Comparison of ENCODE assay signal across 1 cellular context in the genomic region with DNA sequence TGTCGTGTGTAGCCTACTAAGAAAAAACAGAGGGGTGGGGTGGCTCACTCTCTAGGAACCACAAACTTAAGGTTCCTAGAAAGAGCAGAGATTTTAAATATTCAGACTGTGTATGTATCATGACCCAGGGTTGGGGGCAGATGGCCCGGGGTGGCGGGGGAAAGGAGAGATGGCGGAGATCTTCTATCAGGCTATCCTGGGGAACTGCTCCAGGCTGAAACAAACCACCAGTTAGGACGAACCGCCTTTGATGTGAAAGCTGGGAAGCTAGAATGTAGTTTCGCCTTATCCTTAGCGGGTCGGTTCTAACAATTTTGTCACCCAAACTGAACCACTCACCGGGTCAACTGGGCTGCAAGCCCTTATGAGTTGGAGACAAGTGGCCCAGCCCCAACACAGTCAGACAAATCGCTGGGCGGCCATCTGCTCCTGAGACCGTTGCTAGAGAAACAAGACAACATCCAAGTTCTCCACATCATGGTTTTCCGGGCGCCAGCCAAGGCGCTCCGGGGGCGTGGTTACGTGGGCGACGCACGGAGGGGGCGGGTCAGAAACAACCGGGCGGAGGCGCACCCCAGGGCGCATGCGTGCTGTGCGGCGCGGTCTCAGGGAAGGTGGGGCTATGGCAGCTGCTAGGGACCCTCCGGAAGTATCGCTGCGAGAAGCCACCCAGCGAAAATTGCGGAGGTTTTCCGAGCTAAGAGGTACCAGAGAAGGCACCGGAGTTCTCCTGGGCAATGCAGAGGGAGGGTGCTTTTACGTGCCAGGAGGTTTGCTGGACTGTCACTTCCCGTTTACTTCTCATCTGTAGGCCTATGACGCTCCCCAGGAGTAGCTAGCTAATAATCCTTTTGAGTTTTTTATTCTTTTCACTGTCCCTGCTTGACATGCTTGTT.
A peak's percentile ranks its signal among the peaks of the same experiment; 100 is the strongest.
TF ChIP-seq lines count a peak whose summit lies in the region.

A gene (plus strand): TSS at position 586 of the 896 bp plus-strand sequence. CDS start 37 bp downstream, at position 623.
A gene with protein sequence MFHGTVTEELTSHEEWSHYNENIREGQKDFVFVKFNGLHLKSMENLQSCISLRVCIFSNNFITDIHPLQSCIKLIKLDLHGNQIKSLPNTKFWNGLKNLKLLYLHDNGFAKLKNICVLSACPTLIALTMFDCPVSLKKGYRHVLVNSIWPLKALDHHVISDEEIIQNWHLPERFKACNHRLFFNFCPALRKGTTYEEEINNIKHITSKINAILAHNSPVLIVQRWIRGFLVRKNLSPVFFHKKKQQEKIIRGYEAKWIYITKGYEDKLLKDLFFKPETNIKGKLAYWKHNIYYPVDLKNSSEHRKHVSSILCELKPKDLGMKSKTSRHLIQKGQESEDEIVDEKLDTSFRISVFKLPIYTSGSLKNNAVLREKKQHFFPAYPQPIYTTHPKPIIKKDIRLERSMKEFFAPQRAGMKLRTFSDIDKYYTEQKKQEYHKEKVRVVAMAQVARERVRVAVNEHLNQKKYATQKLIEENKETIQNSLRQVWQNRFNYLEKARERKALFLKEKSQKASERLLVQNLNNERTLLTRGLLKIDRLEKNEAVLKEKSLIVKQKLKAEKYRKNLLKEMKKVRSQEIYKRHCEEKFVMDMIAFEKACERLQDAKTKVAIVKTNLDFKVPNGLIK (minus strand): TSS at position 520 of the 896 bp plus-strand sequence. CDS start 14,492 bp downstream, outside the sequence.

TF ChIP-seq in HepG2, 621 proteins besides CTCF, POLR2A, EP300 and RAD21 (continued from another document and continues in another):
- TF ChIP-seq, protein P1, sequence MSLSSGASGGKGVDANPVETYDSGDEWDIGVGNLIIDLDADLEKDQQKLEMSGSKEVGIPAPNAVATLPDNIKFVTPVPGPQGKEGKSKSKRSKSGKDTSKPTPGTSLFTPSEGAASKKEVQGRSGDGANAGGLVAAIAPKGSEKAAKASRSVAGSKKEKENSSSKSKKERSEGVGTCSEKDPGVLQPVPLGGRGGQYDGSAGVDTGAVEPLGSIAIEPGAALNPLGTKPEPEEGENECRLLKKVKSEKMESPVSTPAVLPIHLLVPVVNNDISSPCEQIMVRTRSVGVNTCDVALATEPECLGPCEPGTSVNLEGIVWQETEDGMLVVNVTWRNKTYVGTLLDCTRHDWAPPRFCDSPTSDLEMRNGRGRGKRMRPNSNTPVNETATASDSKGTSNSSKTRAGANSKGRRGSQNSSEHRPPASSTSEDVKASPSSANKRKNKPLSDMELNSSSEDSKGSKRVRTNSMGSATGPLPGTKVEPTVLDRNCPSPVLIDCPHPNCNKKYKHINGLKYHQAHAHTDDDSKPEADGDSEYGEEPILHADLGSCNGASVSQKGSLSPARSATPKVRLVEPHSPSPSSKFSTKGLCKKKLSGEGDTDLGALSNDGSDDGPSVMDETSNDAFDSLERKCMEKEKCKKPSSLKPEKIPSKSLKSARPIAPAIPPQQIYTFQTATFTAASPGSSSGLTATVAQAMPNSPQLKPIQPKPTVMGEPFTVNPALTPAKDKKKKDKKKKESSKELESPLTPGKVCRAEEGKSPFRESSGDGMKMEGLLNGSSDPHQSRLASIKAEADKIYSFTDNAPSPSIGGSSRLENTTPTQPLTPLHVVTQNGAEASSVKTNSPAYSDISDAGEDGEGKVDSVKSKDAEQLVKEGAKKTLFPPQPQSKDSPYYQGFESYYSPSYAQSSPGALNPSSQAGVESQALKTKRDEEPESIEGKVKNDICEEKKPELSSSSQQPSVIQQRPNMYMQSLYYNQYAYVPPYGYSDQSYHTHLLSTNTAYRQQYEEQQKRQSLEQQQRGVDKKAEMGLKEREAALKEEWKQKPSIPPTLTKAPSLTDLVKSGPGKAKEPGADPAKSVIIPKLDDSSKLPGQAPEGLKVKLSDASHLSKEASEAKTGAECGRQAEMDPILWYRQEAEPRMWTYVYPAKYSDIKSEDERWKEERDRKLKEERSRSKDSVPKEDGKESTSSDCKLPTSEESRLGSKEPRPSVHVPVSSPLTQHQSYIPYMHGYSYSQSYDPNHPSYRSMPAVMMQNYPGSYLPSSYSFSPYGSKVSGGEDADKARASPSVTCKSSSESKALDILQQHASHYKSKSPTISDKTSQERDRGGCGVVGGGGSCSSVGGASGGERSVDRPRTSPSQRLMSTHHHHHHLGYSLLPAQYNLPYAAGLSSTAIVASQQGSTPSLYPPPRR (CRISPR knock-in tag; IDR thresholded peaks at IDR 0.05; ENCODE audit: borderline replicate concordance) = no peak
- TF ChIP-seq ZNF136 (CRISPR knock-in tag; IDR thresholded peaks at IDR 0.05; ENCODE audit: low read depth) = 0 out of 2 replicates have a peak, but pooled peaks have one; percentile 47
- TF ChIP-seq ATRX (CRISPR knock-in tag; IDR thresholded peaks at IDR 0.05; ENCODE audit: borderline replicate concordance) = no peak
- TF ChIP-seq ZFY (CRISPR knock-in tag; IDR thresholded peaks at IDR 0.05) = peak; percentile 81
- TF ChIP-seq, protein P2, sequence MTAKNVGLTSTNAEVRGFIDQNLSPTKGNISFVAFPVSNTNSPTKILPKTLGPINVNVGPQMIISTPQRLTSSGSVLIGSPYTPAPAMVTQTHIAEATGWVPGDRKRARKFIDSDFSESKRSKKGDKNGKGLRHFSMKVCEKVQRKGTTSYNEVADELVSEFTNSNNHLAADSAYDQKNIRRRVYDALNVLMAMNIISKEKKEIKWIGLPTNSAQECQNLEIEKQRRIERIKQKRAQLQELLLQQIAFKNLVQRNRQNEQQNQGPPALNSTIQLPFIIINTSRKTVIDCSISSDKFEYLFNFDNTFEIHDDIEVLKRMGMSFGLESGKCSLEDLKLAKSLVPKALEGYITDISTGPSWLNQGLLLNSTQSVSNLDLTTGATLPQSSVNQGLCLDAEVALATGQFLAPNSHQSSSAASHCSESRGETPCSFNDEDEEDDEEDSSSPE (CRISPR knock-in tag; IDR thresholded peaks at IDR 0.05) = 0 out of 2 replicates have a peak, but pooled peaks have one; percentile 41
- no peak for TF ChIP-seq ZNF121 (CRISPR knock-in tag; IDR thresholded peaks at IDR 0.05)
- no peak for TF ChIP-seq ZNF383 (CRISPR knock-in tag; IDR thresholded peaks at IDR 0.05; ENCODE audit: borderline replicate concordance)
- TF ChIP-seq TBP (CRISPR knock-in tag; IDR thresholded peaks at IDR 0.05) = no peak
- TF ChIP-seq, protein P3, sequence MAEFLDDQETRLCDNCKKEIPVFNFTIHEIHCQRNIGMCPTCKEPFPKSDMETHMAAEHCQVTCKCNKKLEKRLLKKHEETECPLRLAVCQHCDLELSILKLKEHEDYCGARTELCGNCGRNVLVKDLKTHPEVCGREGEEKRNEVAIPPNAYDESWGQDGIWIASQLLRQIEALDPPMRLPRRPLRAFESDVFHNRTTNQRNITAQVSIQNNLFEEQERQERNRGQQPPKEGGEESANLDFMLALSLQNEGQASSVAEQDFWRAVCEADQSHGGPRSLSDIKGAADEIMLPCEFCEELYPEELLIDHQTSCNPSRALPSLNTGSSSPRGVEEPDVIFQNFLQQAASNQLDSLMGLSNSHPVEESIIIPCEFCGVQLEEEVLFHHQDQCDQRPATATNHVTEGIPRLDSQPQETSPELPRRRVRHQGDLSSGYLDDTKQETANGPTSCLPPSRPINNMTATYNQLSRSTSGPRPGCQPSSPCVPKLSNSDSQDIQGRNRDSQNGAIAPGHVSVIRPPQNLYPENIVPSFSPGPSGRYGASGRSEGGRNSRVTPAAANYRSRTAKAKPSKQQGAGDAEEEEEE (CRISPR knock-in tag; IDR thresholded peaks at IDR 0.05; ENCODE audit: borderline replicate concordance) = no peak
- TF ChIP-seq, protein P4, sequence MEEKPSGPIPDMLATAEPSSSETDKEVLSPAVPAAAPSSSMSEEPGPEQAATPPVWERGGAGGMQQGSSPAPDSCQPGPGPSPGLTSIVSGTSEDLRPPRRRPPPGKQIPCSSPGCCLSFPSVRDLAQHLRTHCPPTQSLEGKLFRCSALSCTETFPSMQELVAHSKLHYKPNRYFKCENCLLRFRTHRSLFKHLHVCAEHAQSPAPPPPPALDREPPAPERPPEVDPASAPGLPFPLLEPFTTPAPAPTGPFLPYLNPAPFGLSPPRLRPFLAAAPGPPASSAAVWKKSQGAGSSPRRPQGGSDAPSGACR (CRISPR knock-in tag; IDR thresholded peaks at IDR 0.05) = no peak
- TF ChIP-seq, protein P5, sequence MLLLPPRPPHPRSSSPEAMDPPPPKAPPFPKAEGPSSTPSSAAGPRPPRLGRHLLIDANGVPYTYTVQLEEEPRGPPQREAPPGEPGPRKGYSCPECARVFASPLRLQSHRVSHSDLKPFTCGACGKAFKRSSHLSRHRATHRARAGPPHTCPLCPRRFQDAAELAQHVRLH (CRISPR knock-in tag; IDR thresholded peaks at IDR 0.05; ENCODE audit: borderline replicate concordance, low read depth) = no peak
- TF ChIP-seq, protein P6, sequence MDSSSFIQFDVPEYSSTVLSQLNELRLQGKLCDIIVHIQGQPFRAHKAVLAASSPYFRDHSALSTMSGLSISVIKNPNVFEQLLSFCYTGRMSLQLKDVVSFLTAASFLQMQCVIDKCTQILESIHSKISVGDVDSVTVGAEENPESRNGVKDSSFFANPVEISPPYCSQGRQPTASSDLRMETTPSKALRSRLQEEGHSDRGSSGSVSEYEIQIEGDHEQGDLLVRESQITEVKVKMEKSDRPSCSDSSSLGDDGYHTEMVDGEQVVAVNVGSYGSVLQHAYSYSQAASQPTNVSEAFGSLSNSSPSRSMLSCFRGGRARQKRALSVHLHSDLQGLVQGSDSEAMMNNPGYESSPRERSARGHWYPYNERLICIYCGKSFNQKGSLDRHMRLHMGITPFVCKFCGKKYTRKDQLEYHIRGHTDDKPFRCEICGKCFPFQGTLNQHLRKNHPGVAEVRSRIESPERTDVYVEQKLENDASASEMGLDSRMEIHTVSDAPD (CRISPR knock-in tag; IDR thresholded peaks at IDR 0.05) = no peak
- TF ChIP-seq, protein P7, sequence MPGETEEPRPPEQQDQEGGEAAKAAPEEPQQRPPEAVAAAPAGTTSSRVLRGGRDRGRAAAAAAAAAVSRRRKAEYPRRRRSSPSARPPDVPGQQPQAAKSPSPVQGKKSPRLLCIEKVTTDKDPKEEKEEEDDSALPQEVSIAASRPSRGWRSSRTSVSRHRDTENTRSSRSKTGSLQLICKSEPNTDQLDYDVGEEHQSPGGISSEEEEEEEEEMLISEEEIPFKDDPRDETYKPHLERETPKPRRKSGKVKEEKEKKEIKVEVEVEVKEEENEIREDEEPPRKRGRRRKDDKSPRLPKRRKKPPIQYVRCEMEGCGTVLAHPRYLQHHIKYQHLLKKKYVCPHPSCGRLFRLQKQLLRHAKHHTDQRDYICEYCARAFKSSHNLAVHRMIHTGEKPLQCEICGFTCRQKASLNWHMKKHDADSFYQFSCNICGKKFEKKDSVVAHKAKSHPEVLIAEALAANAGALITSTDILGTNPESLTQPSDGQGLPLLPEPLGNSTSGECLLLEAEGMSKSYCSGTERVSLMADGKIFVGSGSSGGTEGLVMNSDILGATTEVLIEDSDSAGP (CRISPR knock-in tag; IDR thresholded peaks at IDR 0.05; ENCODE audit: borderline replicate concordance) = peak; percentile 65; the same call in 1 of the 2 replicates
- no peak for TF ChIP-seq ZFYVE20 (CRISPR knock-in tag; IDR thresholded peaks at IDR 0.05; ENCODE audit: borderline replicate concordance, low read depth)
- TF ChIP-seq, protein P8, sequence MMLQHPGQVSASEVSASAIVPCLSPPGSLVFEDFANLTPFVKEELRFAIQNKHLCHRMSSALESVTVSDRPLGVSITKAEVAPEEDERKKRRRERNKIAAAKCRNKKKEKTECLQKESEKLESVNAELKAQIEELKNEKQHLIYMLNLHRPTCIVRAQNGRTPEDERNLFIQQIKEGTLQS (CRISPR knock-in tag; IDR thresholded peaks at IDR 0.05) = no peak
- TF ChIP-seq HDAC6 (IDR thresholded peaks at IDR 0.05; ENCODE audit: low read depth, low read length) = no peak
- TF ChIP-seq, protein P9, sequence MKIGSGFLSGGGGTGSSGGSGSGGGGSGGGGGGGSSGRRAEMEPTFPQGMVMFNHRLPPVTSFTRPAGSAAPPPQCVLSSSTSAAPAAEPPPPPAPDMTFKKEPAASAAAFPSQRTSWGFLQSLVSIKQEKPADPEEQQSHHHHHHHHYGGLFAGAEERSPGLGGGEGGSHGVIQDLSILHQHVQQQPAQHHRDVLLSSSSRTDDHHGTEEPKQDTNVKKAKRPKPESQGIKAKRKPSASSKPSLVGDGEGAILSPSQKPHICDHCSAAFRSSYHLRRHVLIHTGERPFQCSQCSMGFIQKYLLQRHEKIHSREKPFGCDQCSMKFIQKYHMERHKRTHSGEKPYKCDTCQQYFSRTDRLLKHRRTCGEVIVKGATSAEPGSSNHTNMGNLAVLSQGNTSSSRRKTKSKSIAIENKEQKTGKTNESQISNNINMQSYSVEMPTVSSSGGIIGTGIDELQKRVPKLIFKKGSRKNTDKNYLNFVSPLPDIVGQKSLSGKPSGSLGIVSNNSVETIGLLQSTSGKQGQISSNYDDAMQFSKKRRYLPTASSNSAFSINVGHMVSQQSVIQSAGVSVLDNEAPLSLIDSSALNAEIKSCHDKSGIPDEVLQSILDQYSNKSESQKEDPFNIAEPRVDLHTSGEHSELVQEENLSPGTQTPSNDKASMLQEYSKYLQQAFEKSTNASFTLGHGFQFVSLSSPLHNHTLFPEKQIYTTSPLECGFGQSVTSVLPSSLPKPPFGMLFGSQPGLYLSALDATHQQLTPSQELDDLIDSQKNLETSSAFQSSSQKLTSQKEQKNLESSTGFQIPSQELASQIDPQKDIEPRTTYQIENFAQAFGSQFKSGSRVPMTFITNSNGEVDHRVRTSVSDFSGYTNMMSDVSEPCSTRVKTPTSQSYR (CRISPR knock-in tag; IDR thresholded peaks at IDR 0.05; ENCODE audit: borderline replicate concordance) = no peak
- peak; percentile 59; the same call in 1 of the 2 replicates for TF ChIP-seq ZNF563 (CRISPR knock-in tag; IDR thresholded peaks at IDR 0.05)
- no peak for TF ChIP-seq MYNN (CRISPR knock-in tag; IDR thresholded peaks at IDR 0.05; ENCODE audit: low read depth)
- TF ChIP-seq ZNF296 (CRISPR knock-in tag; conservative IDR thresholded peaks at IDR 0.05) = no peak
- no peak for TF ChIP-seq AGO1 (IDR thresholded peaks at IDR 0.05; ENCODE audit: low read depth, low read length, poor library complexity, severe bottlenecking)
- TF ChIP-seq FOXK1 (CRISPR knock-in tag; IDR thresholded peaks at IDR 0.05; ENCODE audit: borderline replicate concordance, low read depth) = peak; percentile 83; the same call in 1 of the 2 replicates
- TF ChIP-seq ELF3 (CRISPR knock-in tag; IDR thresholded peaks at IDR 0.05) = peak; percentile 46; the same call in 1 of the 2 replicates
- no peak for TF ChIP-seq PRMT3 (CRISPR knock-in tag; IDR thresholded peaks at IDR 0.05; ENCODE audit: borderline replicate concordance, low read depth)
- no peak for TF ChIP-seq FOXP1 (IDR thresholded peaks at IDR 0.05)
- peak; percentile 33; the same call in 1 of the 2 replicates for TF ChIP-seq FOXP1 (CRISPR knock-in tag; IDR thresholded peaks at IDR 0.05)
- 0 out of 2 replicates have a peak, but pooled peaks have one; percentile 35 for TF ChIP-seq MEF2D (CRISPR knock-in tag; IDR thresholded peaks at IDR 0.05)
